30 cellular contexts compared by ENCODE assay signal in genomic region chr14:33742166-33742565, GRCh38.
"Had no signal": no experiment of that assay in that cellular context is flagged by ENCODE, and none has a peak within 500 bp of the region (broad histone marks: within the 10 kb centered on the region; RNA-seq: fewer than 3 reads in every experiment).

No MANE protein-coding gene starts in this region.

- H3K4me3 ChIP-seq: adrenal gland, body of pancreas, breast epithelium, SJSA1 had no signal

- H3K36me3 ChIP-seq: adrenal gland, breast epithelium, SJSA1, WERI-Rb-1 had no signal

- H3K36me3 Mint-ChIP-seq: activated naive CD4-positive, alpha-beta T cell treated with anti-CD3 and anti-CD28 coated beads, Interleukin-2, amount 50 U/mL, for 72 hours had no signal

- H3K9me3 Mint-ChIP-seq: activated CD4-positive, alpha-beta memory T cell treated with anti-CD3 and anti-CD28 coated beads, Interleukin-2, amount 10 ng/mL, durations not matched to agents 7 days and 5 days; activated naive CD4-positive, alpha-beta T cell treated with anti-CD3 and anti-CD28 coated beads for 36 hours; activated T-helper 1 cell treated with anti-CD3 and anti-CD28 coated beads, Interleukin-12 subunit alpha, Interleukin-12 subunit beta, Interleukin-2, Interleukin-4 antibody, amounts not matched to agents 30 ng/mL and 10 ng/mL and 1 ng/mL, durations not matched to agents 14 hours and 24 hours and 36 hours had no signal

- H3K9me3 ChIP-seq: adrenal gland, body of pancreas had no signal

- H3K27ac Mint-ChIP-seq: activated CD4-positive, alpha-beta memory T cell treated with anti-CD3 and anti-CD28 coated beads, Interleukin-2, amount 10 ng/mL, durations not matched to agents 7 days and 5 days; activated naive CD4-positive, alpha-beta T cell treated with anti-CD3 and anti-CD28 coated beads for 36 hours; activated T-helper 1 cell treated with anti-CD3 and anti-CD28 coated beads, Interleukin-12 subunit alpha, Interleukin-12 subunit beta, Interleukin-2, Interleukin-4 antibody, amounts not matched to agents 30 ng/mL and 10 ng/mL and 1 ng/mL, durations not matched to agents 14 hours and 24 hours and 36 hours had no signal

- DNase-seq: activated CD4-positive, alpha-beta memory T cell treated with anti-CD3 and anti-CD28 coated beads, Interleukin-2, amount 10 ng/mL, durations not matched to agents 7 days and 5 days; activated CD4-positive, alpha-beta T cell treated with anti-CD3 and anti-CD28 coated beads for 1 hour; activated CD4-positive, alpha-beta T cell treated with anti-CD3 and anti-CD28 coated beads for 48 hours; activated CD4-positive, CD25-positive, alpha-beta regulatory T cell; activated gamma-delta T cell treated with Interleukin-2 at 50 U/mL for 16 hours; activated naive CD4-positive, alpha-beta T cell treated with anti-CD3 and anti-CD28 coated beads for 36 hours; activated T-cell treated with anti-CD3 and anti-CD28 coated beads, Interleukin-2, amount 50 U/mL, for 1 hour; adrenal gland; anterior cingulate cortex; body of pancreas; NCI-H1105; NCI-H1417 treated with DMSO at 0.1 percent for 48 hours; NCI-H187 treated with DMSO at 0.1 percent for 48 hours; NCI-H2081; NCI-H2171 treated with DMSO at 0.1 percent for 48 hours; NCI-H2227 treated with DMSO at 0.1 percent for 48 hours; NCI-H446 treated with DMSO at 0.1 percent for 48 hours; NCI-H524; RPMI8226; SHP77 treated with DMSO at 0.1 percent for 48 hours; SW 1271; T-helper 1 cell; T1000; WERI-Rb-1 had no signal

- H3K27ac ChIP-seq: adrenal gland, body of pancreas, breast epithelium, KMS-11, SJSA1, WERI-Rb-1 had no signal

- H3K4me1 ChIP-seq: adrenal gland, body of pancreas, breast epithelium, SJSA1 had no signal

- H3K4me1 Mint-ChIP-seq: activated CD4-positive, alpha-beta memory T cell treated with anti-CD3 and anti-CD28 coated beads, Interleukin-2, amount 10 ng/mL, durations not matched to agents 7 days and 5 days had no signal

- H3K4me3 Mint-ChIP-seq: activated CD4-positive, alpha-beta memory T cell treated with anti-CD3 and anti-CD28 coated beads, Interleukin-2, amount 10 ng/mL, durations not matched to agents 7 days and 5 days; activated naive CD4-positive, alpha-beta T cell treated with anti-CD3 and anti-CD28 coated beads for 36 hours; activated T-helper 1 cell treated with anti-CD3 and anti-CD28 coated beads, Interleukin-12 subunit alpha, Interleukin-12 subunit beta, Interleukin-2, Interleukin-4 antibody, amounts not matched to agents 30 ng/mL and 10 ng/mL and 1 ng/mL, durations not matched to agents 14 hours and 24 hours and 36 hours had no signal

- ATAC-seq: body of pancreas, Panc1 had no signal

- H3K27me3 ChIP-seq: adrenal gland, body of pancreas, breast epithelium, SJSA1 had no signal
